Comparison of ENCODE assay signal across 7 cellular contexts in the genomic region with DNA sequence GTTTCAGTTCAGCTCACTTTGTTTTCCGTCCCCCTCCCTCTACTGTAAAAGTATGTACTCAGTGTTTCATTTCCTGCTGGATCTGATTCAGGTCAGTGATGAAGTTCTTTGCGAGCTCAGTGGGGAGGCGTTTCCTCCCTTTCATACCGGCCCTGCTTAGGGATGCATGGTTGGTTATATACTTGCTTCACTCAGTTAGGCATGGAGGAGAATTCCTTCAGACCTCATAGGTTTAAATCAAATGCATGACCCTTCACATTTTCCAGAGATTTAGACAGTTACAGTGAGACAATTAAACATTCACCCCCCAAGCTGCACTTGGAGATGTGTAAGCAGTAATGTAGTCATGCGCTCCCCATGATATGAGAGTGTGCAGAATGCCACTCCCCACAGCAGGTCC.
A peak's percentile ranks its signal among the peaks of the same experiment; 100 is the strongest.
DNase-seq lines count a peak whose midpoint lies in the region; ATAC-seq and TF ChIP-seq lines count a peak whose summit lies in the region.
"Not testable (repeated sequence)": the region's sequence is repeated elsewhere in the genome, so short reads cannot be mapped to it uniquely, and the experiment has no call there.

No MANE protein-coding gene starts in this region.

- not testable (repeated sequence) for TF ChIP-seq CTCF in A673 (conservative IDR thresholded peaks at IDR 0.05; ENCODE audit: low read depth, low read length); Calu3 (IDR thresholded peaks at IDR 0.05; ENCODE audit: unreplicated experiment); MM.1S (IDR thresholded peaks at IDR 0.05; ENCODE audit: low read length); RWPE2 (IDR thresholded peaks at IDR 0.05; ENCODE audit: poor library complexity, severe bottlenecking); MCF 10A (IDR thresholded peaks at IDR 0.05; ENCODE audit: unreplicated experiment); heart right ventricle (IDR thresholded peaks at IDR 0.05)

- H3K27ac Mint-ChIP-seq in Calu3 (ENCODE audit: unreplicated experiment) (peak overlapping the region; percentile 66), MCF 10A (ENCODE audit: low read depth, unreplicated experiment) (peak overlapping the region; percentile 94)

- intact Hi-C loops in A673 (cut with micrococcal nuclease; ENCODE audit: unreplicated experiment); Calu3 (cut with micrococcal nuclease; ENCODE audit: unreplicated experiment); MCF 10A (cut with micrococcal nuclease); heart right ventricle (cut with DNase I): not testable (repeated sequence)

- H3K79me2 ChIP-seq in MM.1S (ENCODE audit: low read length), result not testable (repeated sequence)

- not testable (repeated sequence) for H3K14ac ChIP-seq in mesenchymal stem cell (ENCODE audit: low read length in 2 of 2)

- H3K18ac ChIP-seq in mesenchymal stem cell (ENCODE audit: low read depth in 1 of 2, low read length in 2 of 2), result not testable (repeated sequence)

- H3K4ac ChIP-seq in mesenchymal stem cell (ENCODE audit: low read depth in 1 of 2, low read length in 2 of 2), result not testable (repeated sequence)

- BruUV-seq in A673 (replicated peaks; lab: Mats Ljungman, UMichigan), result not testable (repeated sequence)
- BruUV-seq in Calu3 (replicated peaks; lab: Mats Ljungman, UMichigan) (TSS peak; percentile 92), MCF 10A (replicated peaks; lab: Mats Ljungman, UMichigan) (TSS peak; percentile 89)

- H3K23ac ChIP-seq in mesenchymal stem cell (ENCODE audit: low read length in 2 of 2), result not testable (repeated sequence)

- not testable (repeated sequence) for H2BK12ac ChIP-seq in mesenchymal stem cell (ENCODE audit: low read length in 2 of 2)

- not testable (repeated sequence) for H2BK15ac ChIP-seq in mesenchymal stem cell (ENCODE audit: low read depth, poor library complexity, severe bottlenecking)

- H2BK5ac ChIP-seq in mesenchymal stem cell (ENCODE audit: low read depth, low read length, poor library complexity, severe bottlenecking), result not testable (repeated sequence)

- not testable (repeated sequence) for H3K4me3 Mint-ChIP-seq in Calu3 (ENCODE audit: low read depth, unreplicated experiment); MCF 10A (ENCODE audit: unreplicated experiment)

- H3K27me3 ChIP-seq in A673 (replicated peaks; ENCODE audit: insufficient read depth, low read depth, low read length, poor library complexity); MM.1S (replicated peaks; ENCODE audit: insufficient read depth, low read length); RWPE2 (ENCODE audit: insufficient read depth, poor library complexity, severe bottlenecking); heart right ventricle; mesenchymal stem cell (ENCODE audit: control insufficient read depth in 1 of 2, insufficient read depth in 1 of 2, low read length in 2 of 2): not testable (repeated sequence)

- not testable (repeated sequence) for H2AK5ac ChIP-seq in mesenchymal stem cell (ENCODE audit: low read length, severe bottlenecking)

- H2AFZ ChIP-seq in MM.1S (ENCODE audit: low read length); mesenchymal stem cell (ENCODE audit: low read depth, low read length): not testable (repeated sequence)

- H3K9ac ChIP-seq in MM.1S (ENCODE audit: low read length); mesenchymal stem cell (ENCODE audit: low read length): not testable (repeated sequence)

- not testable (repeated sequence) for ATAC-seq in RWPE2 (ENCODE audit: low read depth); heart right ventricle

- not testable (repeated sequence) for DNase-seq in A673 (ENCODE audit: low spot score); Calu3; MM.1S; RWPE2 (ENCODE audit: low spot score); MCF 10A (ENCODE audit: unreplicated experiment); heart right ventricle; mesenchymal stem cell

- H3K79me1 ChIP-seq in mesenchymal stem cell (replicated peaks; ENCODE audit: low read length, poor library complexity, severe bottlenecking), result not testable (repeated sequence)

- not testable (repeated sequence) for H3K9me3 Mint-ChIP-seq in Calu3 (ENCODE audit: low read depth, unreplicated experiment); MCF 10A (ENCODE audit: unreplicated experiment)

- H2BK120ac ChIP-seq in mesenchymal stem cell (ENCODE audit: low read depth, low read length), result not testable (repeated sequence)

- H3K4me1 ChIP-seq in A673 (ENCODE audit: insufficient read depth, low read length, poor library complexity, severe bottlenecking); MM.1S (ENCODE audit: low read length); mesenchymal stem cell (ENCODE audit: control insufficient read depth, insufficient read depth, low read depth, low read length): not testable (repeated sequence)
- peaks cover 16% of the 10 kb centered on the region for H3K4me1 ChIP-seq in RWPE2 (ENCODE audit: insufficient read depth, poor library complexity, severe bottlenecking)
- peaks cover 0 to 10% (median 0%) of the 10 kb centered on the region in 9 donors for H3K4me1 ChIP-seq in heart right ventricle

- not testable (repeated sequence) for H4K91ac ChIP-seq in mesenchymal stem cell (ENCODE audit: low read length)

- H3K4me2 ChIP-seq in MM.1S (ENCODE audit: low read depth, low read length); mesenchymal stem cell (ENCODE audit: low read length, poor library complexity, severe bottlenecking): not testable (repeated sequence)

- not testable (repeated sequence) for H4K20me1 ChIP-seq in MM.1S (ENCODE audit: insufficient read depth, low read length)

- H3K9me3 ChIP-seq in A673 (ENCODE audit: low read depth, low read length, poor library complexity, severe bottlenecking); MM.1S (replicated peaks; ENCODE audit: insufficient read depth, low read length); RWPE2 (ENCODE audit: severe bottlenecking); heart right ventricle; mesenchymal stem cell (ENCODE audit: control insufficient read depth, low read length): not testable (repeated sequence)

- CTCF ChIA-PET in A673 (lab: Charles Lee); Calu3 (lab: Charles Lee); MCF 10A (lab: Yijun Ruan, JAX): not testable (repeated sequence)

- H3K4me1 Mint-ChIP-seq in Calu3 (ENCODE audit: low read depth, unreplicated experiment), result not testable (repeated sequence)
- H3K4me1 Mint-ChIP-seq in MCF 10A (ENCODE audit: insufficient read depth, unreplicated experiment), result peaks cover 10% of the 10 kb centered on the region

- H3K36me3 Mint-ChIP-seq in Calu3 (ENCODE audit: insufficient read depth, unreplicated experiment); MCF 10A (ENCODE audit: insufficient read depth, unreplicated experiment): not testable (repeated sequence)

- H3K9me2 ChIP-seq in MM.1S (replicated peaks; ENCODE audit: insufficient read depth, low read length), result not testable (repeated sequence)

- POLR2A ChIA-PET in A673 (lab: Charles Lee; ENCODE audit: low non-redundant PET); MCF 10A (lab: Yijun Ruan, JAX): not testable (repeated sequence)

- peak overlapping the region; percentile 65 for H3K27ac ChIP-seq in A673 (ENCODE audit: low read depth, low read length, poor library complexity, severe bottlenecking)
- H3K27ac ChIP-seq in MM.1S (ENCODE audit: low read length), result peak overlapping the region; percentile 27; the same call in 1 of the 2 replicates
- H3K27ac ChIP-seq in RWPE2 (ENCODE audit: poor library complexity, severe bottlenecking), result peak overlapping the region; percentile 95
- H3K27ac ChIP-seq in heart right ventricle, result peak overlapping the region in 6 of 10 donors; percentile 49 to 83 (median 60)
- peak overlapping the region; percentile 92 for H3K27ac ChIP-seq in mesenchymal stem cell (ENCODE audit: low read length, poor library complexity, severe bottlenecking)

- H3F3A ChIP-seq in MM.1S (ENCODE audit: insufficient read depth, low read length), result not testable (repeated sequence)

- not testable (repeated sequence) for H4K8ac ChIP-seq in mesenchymal stem cell (ENCODE audit: low read length)

- 70 to 77% methylated on average over 1 to 2 of the region's 5 CpGs for WGBS in heart right ventricle, 2 donors
- WGBS in mesenchymal stem cell, result no CpG with 5 or more reads among the region's 5 CpGs

- H3K36me3 ChIP-seq in A673 (ENCODE audit: insufficient read depth, low read length, poor library complexity, severe bottlenecking); MM.1S (replicated peaks; ENCODE audit: insufficient read depth, low read length); RWPE2 (ENCODE audit: low read depth); heart right ventricle; mesenchymal stem cell (ENCODE audit: control insufficient read depth in 1 of 2, insufficient read depth in 2 of 2, low read depth in 1 of 2, low read length in 2 of 2): not testable (repeated sequence)

- H3K27me3 Mint-ChIP-seq in Calu3 (ENCODE audit: unreplicated experiment); MCF 10A (ENCODE audit: insufficient read depth, unreplicated experiment): not testable (repeated sequence)

- H3K4me3 ChIP-seq in A673 (ENCODE audit: low read depth, low read length, poor library complexity, severe bottlenecking); MM.1S (ENCODE audit: low read length); RWPE2 (ENCODE audit: severe bottlenecking); heart right ventricle; mesenchymal stem cell (ENCODE audit: insufficient read depth in 1 of 2, low read depth in 1 of 2, low read length in 2 of 2): not testable (repeated sequence)

Comparison
In these comparisons a context has a peak if more than half of its experiments do, and no peak if none do; other contexts are left out.
1. H3K27ac ChIP-seq: peak in every context shown above with its lines; median percentile 95 in RWPE2; 92 in mesenchymal stem cell; 65 in A673; 60 in heart right ventricle; 27 in MM.1S.